12 cellular contexts compared by ENCODE assay signal in the genomic region with DNA sequence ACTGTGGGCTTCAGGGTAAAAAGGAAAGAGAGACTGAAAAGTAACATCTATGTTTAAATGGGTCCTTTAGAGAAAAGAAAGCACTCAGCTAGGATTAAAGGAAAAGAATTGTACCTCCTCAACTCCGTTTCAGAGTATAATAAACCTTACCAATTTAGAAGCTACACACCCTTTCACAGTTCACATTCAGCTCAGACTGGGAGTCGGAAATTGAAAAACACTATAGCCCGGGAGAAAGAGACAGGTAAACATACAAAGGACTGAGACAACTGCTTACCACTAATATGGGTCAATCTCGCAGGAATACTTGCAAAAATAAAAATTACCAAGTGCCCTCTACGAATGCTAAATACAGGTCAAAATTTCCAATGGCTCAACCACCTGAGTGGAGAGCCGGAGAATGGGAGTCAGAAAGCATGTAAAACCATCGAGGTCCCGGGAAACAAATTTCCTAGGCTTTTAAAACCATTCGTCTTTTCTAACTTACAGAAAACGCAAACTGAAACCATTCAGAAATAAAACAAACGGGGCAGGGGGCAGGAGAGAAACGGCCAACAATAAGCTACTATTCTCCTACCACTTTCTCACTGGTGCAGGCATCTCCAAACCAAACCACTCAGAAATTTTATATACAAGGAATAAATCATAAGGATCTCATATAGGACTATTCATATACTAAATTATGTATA.
DNase-seq lines count a peak whose midpoint lies in the region; ATAC-seq, FAIRE-seq and TF ChIP-seq lines count a peak whose summit lies in the region.
"Had no signal": no experiment of that assay in that cellular context is flagged by ENCODE, and none has a peak within 500 bp of the region (broad histone marks: within the 10 kb centered on the region; RNA-seq: fewer than 3 reads in every experiment).

No MANE protein-coding gene starts in this region.

- WGBS in heart left ventricle, 4 donors, result 57 to 74% (median 66%) methylated on average over 12 of the region's 12 CpGs
- WGBS in GM12878 (ENCODE audit: insufficient coverage, insufficient replicate concordance, low lambda C conversion rate, missing lambda C conversion rate), result 91% methylated on average over 12 of the region's 12 CpGs
- WGBS in urinary bladder, result 58% methylated on average over 12 of the region's 12 CpGs

- TF ChIP-seq CTCF in heart left ventricle (IDR thresholded peaks at IDR 0.05) (no peak), right atrium auricular region (IDR thresholded peaks at IDR 0.05) (no peak), GM12878 (IDR thresholded peaks at IDR 0.05 in 2 of 3, conservative IDR thresholded peaks at IDR 0.05 in 1 of 3; ENCODE audit: control insufficient read depth in 2 of 3, extremely low read depth in 1 of 3, insufficient read depth in 1 of 3, low read depth in 3 of 3, low read length in 3 of 3) (no peak), lower lobe of right lung (IDR thresholded peaks at IDR 0.05) (no peak)

- FAIRE-seq in GM12878 (lab: Jason Lieb, UNC), result no peak

- TF ChIP-seq EP300 in GM12878 (IDR thresholded peaks at IDR 0.05; ENCODE audit: borderline replicate concordance in 1 of 2, control insufficient read depth in 1 of 2, low read depth in 2 of 2, low read length in 2 of 2), result no peak

- in situ Hi-C loops in GM12878 (cut with MboI), result no loop called here

- CTCF ChIA-PET in GM12878 (lab: Yijun Ruan, JAX), result interaction anchor here (0.7 to 3.3 kb wide), 8 partner anchors 8 to 168 kb away, joined by 3 to 35 read pairs (median 5); no protein-coding TSS in a partner anchor

- POLR2A ChIA-PET in GM12878 (lab: Charles Lee), result interaction anchor here (0.6 to 2.1 kb wide), 12 partner anchors 8 to 191 kb away, joined by 3 to 6 read pairs (median 4); no protein-coding TSS in a partner anchor

- TF ChIP-seq RAD21 in GM12878 (IDR thresholded peaks at IDR 0.05; ENCODE audit: insufficient read depth, low read depth, low read length), result no peak

- H2AFZ ChIP-seq in GM12878 (ENCODE audit: control insufficient read depth, low read depth, low read length), result no peak overlapping the region

- DNase-seq in heart left ventricle (no peak), right atrium auricular region (ENCODE audit: low spot score) (no peak), GM12878 (ENCODE audit: low read depth, low spot score) (no peak), lower lobe of right lung (no peak), COR-L47 (lab: John Stamatoyannopoulos, UW) (no peak), activated T-cell treated with anti-CD3 and anti-CD28 coated beads for 4 hours (no peak), 8988T (no peak)
- DNase-seq: activated CD4-positive, alpha-beta T cell treated with anti-CD3 and anti-CD28 coated beads, Interleukin-2, amount 50 U/mL, for 1 hour; activated naive CD4-positive, alpha-beta T cell treated with anti-CD3 and anti-CD28 coated beads, Interleukin-2, amount 10 ng/mL, durations not matched to agents 7 days and 5 days; cortex of kidney; spleen had no signal

- H3K4me2 ChIP-seq in GM12878 (ENCODE audit: control insufficient read depth, insufficient read depth), result peak overlapping the region; percentile 69

- no peak for ATAC-seq in heart left ventricle
- no peak for ATAC-seq in GM12878
- ATAC-seq in lower lobe of right lung, result no peak

- peak overlapping the region; percentile 40 for H3K9ac ChIP-seq in GM12878 (ENCODE audit: control insufficient read depth, insufficient read depth, low read length)

- no TSS peak for BruUV-seq in GM12878 (replicated peaks; lab: Mats Ljungman, UMichigan)

- peak overlapping the region in 7 of 12 donors; percentile 20 to 39 (median 26) for H3K4me3 ChIP-seq in heart left ventricle
- H3K4me3 ChIP-seq in right atrium auricular region, result peak overlapping the region in 1 of 2 donors; percentile 18
- peak overlapping the region; percentile 18 for H3K4me3 ChIP-seq in GM12878
- H3K4me3 ChIP-seq in lower lobe of right lung, result peak overlapping the region; percentile 37
- H3K4me3 ChIP-seq in urinary bladder (ENCODE audit: low read depth, low read length), result peak overlapping the region; percentile 25

- no peak for TF ChIP-seq POLR2A in heart left ventricle (IDR thresholded peaks at IDR 0.05)
- TF ChIP-seq POLR2A in GM12878 (IDR thresholded peaks at IDR 0.05; ENCODE audit: low read depth, low read length), result no peak

- intact Hi-C loops in heart left ventricle (cut with DNase I), result no loop called here
- intact Hi-C loops in GM12878 (cut with micrococcal nuclease; ENCODE audit: unreplicated experiment), result no loop called here
- intact Hi-C loops in lower lobe of right lung (cut with DNase I), result no loop called here

- RAD21 ChIA-PET in GM12878 (lab: Charles Lee; ENCODE audit: unreplicated experiment), result interaction anchor here (0.6 to 4.9 kb wide), 18 partner anchors 9 to 168 kb away, joined by 3 to 27 read pairs (median 4); no protein-coding TSS in a partner anchor

- H3K9me3 ChIP-seq in heart left ventricle (no peaks in the 10 kb centered on the region), right atrium auricular region (no peaks in the 10 kb centered on the region), GM12878 (replicated peaks; ENCODE audit: control insufficient read depth, insufficient read depth, low read length) (no peaks in the 10 kb centered on the region), lower lobe of right lung (no peaks in the 10 kb centered on the region)
- H3K9me3 ChIP-seq: spleen had no signal

- H3K36me3 ChIP-seq in heart left ventricle (no peaks in the 10 kb centered on the region), right atrium auricular region (no peaks in the 10 kb centered on the region), GM12878 (ENCODE audit: control insufficient read depth in 2 of 2, insufficient read depth in 2 of 2, low read length in 1 of 2) (no peaks in the 10 kb centered on the region), lower lobe of right lung (no peaks in the 10 kb centered on the region), urinary bladder (ENCODE audit: insufficient read depth) (no peaks in the 10 kb centered on the region)
- H3K36me3 ChIP-seq: spleen had no signal

- H3K27me3 ChIP-seq in heart left ventricle, result no peaks in the 10 kb centered on the region
- no peaks in the 10 kb centered on the region for H3K27me3 ChIP-seq in right atrium auricular region
- H3K27me3 ChIP-seq in GM12878 (replicated peaks in 1 of 2; ENCODE audit: control insufficient read depth in 2 of 2, insufficient read depth in 2 of 2, low read length in 1 of 2), result no peaks in the 10 kb centered on the region
- H3K27me3 ChIP-seq in lower lobe of right lung (ENCODE audit: low read depth), result no peaks in the 10 kb centered on the region
- H3K27me3 ChIP-seq: spleen had no signal

- SMC1A ChIA-PET in GM12878 (lab: Charles Lee; ENCODE audit: uncharacterized antibody, unreplicated experiment), result interaction anchor here (0.8 to 12.1 kb wide), 23 partner anchors 8 to 166 kb away, joined by 3 to 154 read pairs (median 5); no protein-coding TSS in a partner anchor

- no peak overlapping the region for H3K27ac ChIP-seq in heart left ventricle
- H3K27ac ChIP-seq in right atrium auricular region, result no peak overlapping the region
- H3K27ac ChIP-seq in GM12878 (ENCODE audit: control insufficient read depth, insufficient read depth), result peak overlapping the region; percentile 23
- no peak overlapping the region for H3K27ac ChIP-seq in lower lobe of right lung
- no peak overlapping the region for H3K27ac ChIP-seq in urinary bladder (ENCODE audit: low read depth)

- peaks cover 62% of the 10 kb centered on the region for H3K79me2 ChIP-seq in GM12878 (ENCODE audit: control insufficient read depth, insufficient read depth, low read length)

- H4K20me1 ChIP-seq in GM12878 (ENCODE audit: control insufficient read depth, insufficient read depth), result no peaks in the 10 kb centered on the region

- H3K4me1 ChIP-seq in heart left ventricle, result peaks cover 0 to 53% (median 19%) of the 10 kb centered on the region in 12 donors
- peaks cover 0 to 25% of the 10 kb centered on the region in 2 donors for H3K4me1 ChIP-seq in right atrium auricular region
- peaks cover 4% of the 10 kb centered on the region; the same call in 1 of the 2 replicates for H3K4me1 ChIP-seq in GM12878 (ENCODE audit: control insufficient read depth, insufficient read depth, low read length)
- peaks cover 39% of the 10 kb centered on the region for H3K4me1 ChIP-seq in lower lobe of right lung
- H3K4me1 ChIP-seq in urinary bladder (ENCODE audit: insufficient read depth), result no peaks in the 10 kb centered on the region

TF ChIP-seq in GM12878, 131 proteins besides CTCF, POLR2A, EP300 and RAD21:
- TF ChIP-seq, protein P1, sequence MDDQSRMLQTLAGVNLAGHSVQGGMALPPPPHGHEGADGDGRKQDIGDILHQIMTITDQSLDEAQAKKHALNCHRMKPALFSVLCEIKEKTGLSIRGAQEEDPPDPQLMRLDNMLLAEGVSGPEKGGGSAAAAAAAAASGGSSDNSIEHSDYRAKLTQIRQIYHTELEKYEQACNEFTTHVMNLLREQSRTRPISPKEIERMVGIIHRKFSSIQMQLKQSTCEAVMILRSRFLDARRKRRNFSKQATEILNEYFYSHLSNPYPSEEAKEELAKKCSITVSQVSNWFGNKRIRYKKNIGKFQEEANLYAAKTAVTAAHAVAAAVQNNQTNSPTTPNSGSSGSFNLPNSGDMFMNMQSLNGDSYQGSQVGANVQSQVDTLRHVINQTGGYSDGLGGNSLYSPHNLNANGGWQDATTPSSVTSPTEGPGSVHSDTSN (IDR thresholded peaks at IDR 0.05; ENCODE audit: insufficient replicate concordance, low read depth, low read length), result no peak
- TF ChIP-seq BACH1 (IDR thresholded peaks at IDR 0.05; ENCODE audit: borderline replicate concordance), result no peak
